ENCODE assay signal across 16 cellular contexts in genomic region chr6:166780284-166780683, GRCh38.
A peak's percentile ranks its signal among the peaks of the same experiment; 100 is the strongest.
DNase-seq lines count a peak whose midpoint lies in the region; ATAC-seq and TF ChIP-seq lines count a peak whose summit lies in the region.
"Had no signal": no experiment of that assay in that cellular context is flagged by ENCODE, and none has a peak within 500 bp of the region (broad histone marks: within the 10 kb centered on the region; RNA-seq: fewer than 3 reads in every experiment).

No MANE protein-coding gene starts in this region.

- no peak for TF ChIP-seq POLR2A in lower leg skin (IDR thresholded peaks at IDR 0.05)

- H3K4me3 ChIP-seq in right atrium auricular region (no peak overlapping the region), right cardiac atrium (ENCODE audit: low read length) (no peak overlapping the region), lower leg skin (ENCODE audit: low read depth, poor library complexity, severe bottlenecking) (no peak overlapping the region)
- H3K4me3 ChIP-seq in naive thymus-derived CD4-positive, alpha-beta T cell (ENCODE audit: low read length), result no peak overlapping the region

- intact Hi-C loops in right cardiac atrium (cut with DNase I), result loop anchor here in 1 of 4 donors (10.0 kb wide), 1 partner anchor 175 kb away; the partner anchor contains the start of gene RNASET2
- intact Hi-C loops in lower leg skin (cut with DNase I; ENCODE audit: low total_unique reads), result loop anchor here (10.0 kb wide), 1 partner anchor 365 kb away; no protein-coding TSS in a partner anchor
- intact Hi-C loops in naive thymus-derived CD4-positive, alpha-beta T cell (cut with micrococcal nuclease), result no loop called here

- H3K4me3 Mint-ChIP-seq in osteocyte (ENCODE audit: unreplicated experiment), result no peak overlapping the region
- no peak overlapping the region for H3K4me3 Mint-ChIP-seq in naive thymus-derived CD4-positive, alpha-beta T cell
- H3K4me3 Mint-ChIP-seq: B cell; CD4-positive, alpha-beta T cell had no signal

- H3K27me3 ChIP-seq in right atrium auricular region (no peaks in the 10 kb centered on the region), right cardiac atrium (ENCODE audit: control insufficient read depth, insufficient read depth) (no peaks in the 10 kb centered on the region)
- no peaks in the 10 kb centered on the region for H3K27me3 ChIP-seq in naive thymus-derived CD4-positive, alpha-beta T cell (ENCODE audit: control insufficient read depth in 2 of 2, insufficient read depth in 2 of 2, low read length in 2 of 2)

- whole genome bisulfite sequencing in right cardiac atrium, result 94% methylated on average over 9 of the region's 9 CpGs
- 95 to 98% methylated on average over 9 of the region's 9 CpGs for WGBS in lower leg skin, 2 donors

- CTCF ChIA-PET in naive thymus-derived CD4-positive, alpha-beta T cell (lab: Charles Lee), result interaction anchor here (1.6 kb wide), 1 partner anchor 210 kb away, joined by 4 read pairs; no protein-coding TSS in a partner anchor

- no peaks in the 10 kb centered on the region for H3K9me3 ChIP-seq in right atrium auricular region
- H3K9me3 ChIP-seq in right cardiac atrium (ENCODE audit: control insufficient read depth, low read length), result no peaks in the 10 kb centered on the region
- no peaks in the 10 kb centered on the region for H3K9me3 ChIP-seq in naive thymus-derived CD4-positive, alpha-beta T cell (ENCODE audit: control insufficient read depth in 2 of 3, low read length in 3 of 3)

- peaks cover 15% of the 10 kb centered on the region for H3K27me3 Mint-ChIP-seq in osteocyte (ENCODE audit: unreplicated experiment)
- peaks cover 0 to 4% (median 0%) of the 10 kb centered on the region in 5 donors for H3K27me3 Mint-ChIP-seq in naive thymus-derived CD4-positive, alpha-beta T cell
- H3K27me3 Mint-ChIP-seq: B cell had no signal

- no peaks in the 10 kb centered on the region for H3K36me3 ChIP-seq in right atrium auricular region
- H3K36me3 ChIP-seq in naive thymus-derived CD4-positive, alpha-beta T cell (ENCODE audit: control insufficient read depth in 2 of 3, insufficient read depth in 3 of 3, low read length in 3 of 3), result no peaks in the 10 kb centered on the region

- H3K27ac ChIP-seq in right atrium auricular region, result no peak overlapping the region
- no peak overlapping the region for H3K27ac ChIP-seq in right cardiac atrium (ENCODE audit: low read length)
- H3K27ac ChIP-seq in naive thymus-derived CD4-positive, alpha-beta T cell (ENCODE audit: low read depth, low read length), result no peak overlapping the region
- H3K27ac ChIP-seq: HL-60 had no signal

- no peaks in the 10 kb centered on the region for H3K9me3 Mint-ChIP-seq in osteocyte (ENCODE audit: unreplicated experiment)
- H3K9me3 Mint-ChIP-seq in naive thymus-derived CD4-positive, alpha-beta T cell, result no peaks in the 10 kb centered on the region
- H3K9me3 Mint-ChIP-seq: CD4-positive, alpha-beta T cell had no signal

- TF ChIP-seq CTCF in right atrium auricular region (IDR thresholded peaks at IDR 0.05) (no peak), lower leg skin (IDR thresholded peaks at IDR 0.05) (no peak), osteocyte (IDR thresholded peaks at IDR 0.05) (no peak)

- H3K27ac Mint-ChIP-seq in osteocyte (ENCODE audit: unreplicated experiment), result no peak overlapping the region
- no peak overlapping the region for H3K27ac Mint-ChIP-seq in naive thymus-derived CD4-positive, alpha-beta T cell
- H3K27ac Mint-ChIP-seq: B cell; CD4-positive, alpha-beta T cell had no signal

- POLR2A ChIA-PET in naive thymus-derived CD4-positive, alpha-beta T cell (lab: Charles Lee), result no interaction called here

- H3K36me3 Mint-ChIP-seq in osteocyte (ENCODE audit: unreplicated experiment), result no peaks in the 10 kb centered on the region
- H3K36me3 Mint-ChIP-seq in naive thymus-derived CD4-positive, alpha-beta T cell, result no peaks in the 10 kb centered on the region

- no peaks in the 10 kb centered on the region for H3K4me1 ChIP-seq in right atrium auricular region
- H3K4me1 ChIP-seq in right cardiac atrium (ENCODE audit: control insufficient read depth, insufficient read depth, low read length), result no peaks in the 10 kb centered on the region
- no peaks in the 10 kb centered on the region for H3K4me1 ChIP-seq in naive thymus-derived CD4-positive, alpha-beta T cell (ENCODE audit: control insufficient read depth in 2 of 2, insufficient read depth in 2 of 2, low read length in 2 of 2)

- H3K4me1 Mint-ChIP-seq in osteocyte (ENCODE audit: unreplicated experiment), result no peaks in the 10 kb centered on the region
- H3K4me1 Mint-ChIP-seq in naive thymus-derived CD4-positive, alpha-beta T cell, result peaks cover 0 to 5% (median 0%) of the 10 kb centered on the region in 7 donors

- peak; percentile 44 for DNase-seq in right atrium auricular region (ENCODE audit: low spot score)
- no peak for DNase-seq in right cardiac atrium
- DNase-seq in lower leg skin (ENCODE audit: low spot score in 2 of 2), result peak; percentile 6 to 68
- peak; percentile 69 for DNase-seq in osteocyte (ENCODE audit: extremely low spot score, unreplicated experiment)
- DNase-seq in naive thymus-derived CD4-positive, alpha-beta T cell, result no peak
- DNase-seq in DMS79 treated with DMSO at 0.1 percent for 48 hours (lab: John Stamatoyannopoulos, UW), result no peak
- DNase-seq: C1 segment of cervical spinal cord; Calu3; CD4-positive, alpha-beta T cell; DMS 273 treated with DMSO at 0.1 percent for 48 hours; DMS79; GDM1 had no signal

- ATAC-seq in right cardiac atrium (no peak), GM18873 (IDR thresholded peaks at IDR 0.05; ENCODE audit: low FRiP score, unreplicated experiment) (no peak)
- ATAC-seq in naive thymus-derived CD4-positive, alpha-beta T cell, result no peak
- ATAC-seq: HCT116 had no signal

Comparison
In these comparisons a context has a peak if more than half of its experiments do, and no peak if none do; other contexts are left out.
1. DNase-seq: peak in right atrium auricular region (single experiment), lower leg skin (2 of 2) and osteocyte (single experiment); none in right cardiac atrium (0 of 3), naive thymus-derived CD4-positive, alpha-beta T cell (0 of 9) and DMS79 treated with DMSO at 0.1 percent for 48 hours (single experiment).